Comparison of ENCODE assay signal across 9 cellular contexts in genomic region chr19:37928527-37929286, GRCh38. TPM values are rescaled to one million over a fixed set of nuclear protein-coding genes. Genes with fewer than 3 reads are reported as not detected.
A peak's percentile ranks its signal among the peaks of the same experiment; 100 is the strongest.
DNase-seq lines count a peak whose midpoint lies in the region; ATAC-seq and TF ChIP-seq lines count a peak whose summit lies in the region.
"Had no signal": no experiment of that assay in that cellular context is flagged by ENCODE, and none has a peak within 500 bp of the region (broad histone marks: within the 10 kb centered on the region; RNA-seq: fewer than 3 reads in every experiment).

No MANE protein-coding gene starts in this region.

- ATAC-seq in GM21390 (IDR thresholded peaks at IDR 0.05; ENCODE audit: unreplicated experiment) (peak; percentile 62), HG03558 (IDR thresholded peaks at IDR 0.05; ENCODE audit: extremely low read depth, unreplicated experiment) (peak; percentile 51), aorta (ENCODE audit: low FRiP score) (no peak)

- no peak overlapping the region for H3K4me3 ChIP-seq in stomach
- H3K4me3 ChIP-seq in esophagus squamous epithelium: no peak overlapping the region
- H3K4me3 ChIP-seq in aorta (ENCODE audit: low read length in 2 of 2): no peak overlapping the region

- H3K36me3 ChIP-seq in stomach (no peaks in the 10 kb centered on the region), esophagus squamous epithelium (no peaks in the 10 kb centered on the region), aorta (ENCODE audit: control insufficient read depth in 1 of 2, insufficient read depth in 2 of 2, low read length in 1 of 2) (no peaks in the 10 kb centered on the region)

- whole genome bisulfite sequencing in stomach, 5 donors: 52 to 66% (median 59%) methylated on average over 5 of the region's 5 CpGs
- WGBS in esophagus squamous epithelium, 2 donors: 62 to 68% methylated on average over 4 of the region's 5 CpGs
- 92 to 94% methylated on average over 5 of the region's 5 CpGs for WGBS in aorta, 2 donors

- TF ChIP-seq CTCF in stomach (IDR thresholded peaks at IDR 0.05) (no peak), esophagus squamous epithelium (IDR thresholded peaks at IDR 0.05) (no peak)

- H3K9me3 ChIP-seq in stomach: peaks cover 0 to 5% (median 0%) of the 10 kb centered on the region in 4 donors
- H3K9me3 ChIP-seq in esophagus squamous epithelium: no peaks in the 10 kb centered on the region
- H3K9me3 ChIP-seq in aorta (ENCODE audit: control insufficient read depth, low read length): no peaks in the 10 kb centered on the region

- TF ChIP-seq POLR2A in stomach (IDR thresholded peaks at IDR 0.05) (no peak), esophagus squamous epithelium (IDR thresholded peaks at IDR 0.05) (no peak)

- intact Hi-C loops in stomach (cut with DNase I; ENCODE audit: low total_unique reads): no loop called here
- intact Hi-C loops in esophagus squamous epithelium (cut with DNase I): no loop called here
- intact Hi-C loops in aorta (cut with DNase I): no loop called here

- TF ChIP-seq EP300 in stomach (IDR thresholded peaks at IDR 0.05): no peak

- no peaks in the 10 kb centered on the region for H3K27me3 ChIP-seq in stomach
- H3K27me3 ChIP-seq in esophagus squamous epithelium: no peaks in the 10 kb centered on the region
- no peaks in the 10 kb centered on the region for H3K27me3 ChIP-seq in aorta (ENCODE audit: control insufficient read depth in 1 of 2, insufficient read depth in 2 of 2, low read length in 1 of 2)

- H3K4me1 ChIP-seq in stomach (peaks cover 10 to 61% (median 38%) of the 10 kb centered on the region in 4 donors), esophagus squamous epithelium (peaks cover 11 to 27% (median 12%) of the 10 kb centered on the region in 3 donors), aorta (ENCODE audit: control insufficient read depth in 1 of 2, insufficient read depth in 2 of 2, low read length in 2 of 2) (no peaks in the 10 kb centered on the region)

- DNase-seq in GF-D8 (lab: John Stamatoyannopoulos, UW) (peak; percentile 47), cerebellar cortex (ENCODE audit: low spot score) (peak; percentile 22), stomach (no peak), esophagus squamous epithelium (lab: John Stamatoyannopoulos, UW) (no peak), COR-L47 (lab: John Stamatoyannopoulos, UW) (no peak), aorta (no peak)
- DNase-seq: NCI-H226 had no signal

- H3K27ac ChIP-seq in stomach: peak overlapping the region in 1 of 5 donors; percentile 42
- no peak overlapping the region for H3K27ac ChIP-seq in esophagus squamous epithelium
- no peak overlapping the region for H3K27ac ChIP-seq in aorta (ENCODE audit: low read depth in 1 of 2, low read length in 2 of 2)

RNA-seq across cellular contexts. Expression of gene SIPA1L3, which starts 21.7 kb away (rescaled TPM):
- 100 to 1,000 TPM in 1 of 5 donors, 10 to 100 TPM in 4; 24.1 to 211 (median 26.3) TPM for total RNA-seq in stomach
- polyA plus RNA-seq in stomach: 1 to 10 TPM; 2.9 to 7.5 (median 7.2) TPM
- total RNA-seq in esophagus squamous epithelium: 10 to 100 TPM; 11.1 to 25.3 (median 14.5) TPM
- total RNA-seq in aorta: 10 to 100 TPM; 17.2 to 20.9 TPM
- 1 to 10 TPM; 1.3 to 5.3 TPM for polyA plus RNA-seq in aorta

RNA-seq across cellular contexts. Expression of gene WDR87, which starts 22.3 kb away (rescaled TPM):
- total RNA-seq in stomach: under 1 TPM in 1 of 5 donors, not detected in 4; 0.14 TPM
- polyA plus RNA-seq in stomach: not detected
- total RNA-seq in esophagus squamous epithelium: not detected
- total RNA-seq in aorta: not detected
- polyA plus RNA-seq in aorta: not detected

Comparison
In these comparisons a context has a peak if more than half of its experiments do, and no peak if none do; other contexts are left out.
1. DNase-seq: peak in GF-D8 (single experiment) and cerebellar cortex (single experiment); none in stomach (single experiment), esophagus squamous epithelium (single experiment), COR-L47 (single experiment) and aorta (0 of 2).